23 cellular contexts compared by ENCODE assay signal in genomic region chr1:114112775-114113174, GRCh38. TPM values are rescaled to one million over a fixed set of nuclear protein-coding genes. Genes with fewer than 3 reads are reported as not detected.
DNase-seq lines count a peak whose midpoint lies in the region; ATAC-seq and TF ChIP-seq lines count a peak whose summit lies in the region.
"Had no signal": no experiment of that assay in that cellular context is flagged by ENCODE, and none has a peak within 500 bp of the region (broad histone marks: within the 10 kb centered on the region; RNA-seq: fewer than 3 reads in every experiment).

No MANE protein-coding gene starts in this region.

- H3K36me3 Mint-ChIP-seq in endodermal cell (ENCODE audit: low read depth) (peaks cover 2% of the 10 kb centered on the region), nephron progenitor cell (ENCODE audit: low read depth) (peaks cover 32% of the 10 kb centered on the region)

- H3K9me3 ChIP-seq in BLaER1 treated with 17β-estradiol and CSF1 and Interleukin-3, amounts not matched to agents 10 nM and 100 nM (replicated peaks in 1 of 11): no peaks in the 10 kb centered on the region
- H3K9me3 ChIP-seq in endodermal cell (ENCODE audit: control insufficient read depth, low read length): no peaks in the 10 kb centered on the region

- H3K27me3 ChIP-seq in BLaER1 treated with 17β-estradiol and CSF1 and Interleukin-3, amounts not matched to agents 10 nM and 100 nM: no peaks in the 10 kb centered on the region
- peaks cover 100% of the 10 kb centered on the region for H3K27me3 ChIP-seq in endodermal cell (ENCODE audit: control insufficient read depth, insufficient read depth, low read length, poor library complexity, severe bottlenecking)

- no peak for TF ChIP-seq CTCF in endodermal cell (conservative IDR thresholded peaks at IDR 0.05)
- no peak for TF ChIP-seq CTCF in nephron progenitor cell (IDR thresholded peaks at IDR 0.05)

- H3K4me1 ChIP-seq in BLaER1 treated with 17β-estradiol and CSF1 and Interleukin-3, amounts not matched to agents 10 nM and 100 nM: peaks cover 44 to 100% (median 73%) of the 10 kb centered on the region in 10 experiments
- no peaks in the 10 kb centered on the region for H3K4me1 ChIP-seq in endodermal cell (ENCODE audit: control insufficient read depth, insufficient read depth, low read length)

- peak overlapping the region; percentile 77 to 95 (median 84) for H3K4me2 ChIP-seq in BLaER1 treated with 17β-estradiol and CSF1 and Interleukin-3, amounts not matched to agents 10 nM and 100 nM
- H3K4me2 ChIP-seq: GM23338 had no signal

- DNase-seq in M059J (ENCODE audit: low read depth) (peak; percentile 87), endodermal cell (peak; percentile 74), nephron progenitor cell (no peak), NCI-H146 (lab: John Stamatoyannopoulos, UW) (no peak), foreskin melanocyte (no peak)
- DNase-seq in activated effector memory CD4-positive, alpha-beta T cell treated with anti-CD3 and anti-CD28 coated beads, Interleukin-2, amount 50 U/mL, for 16 hours: no peak
- DNase-seq: DMS 273 treated with DMSO at 0.1 percent for 48 hours, DND-41, GDM1, NCI-H1105, NCI-H1694, NCI-H2081 treated with DMSO at 0.1 percent for 48 hours, NCI-H510A treated with DMSO at 0.1 percent for 48 hours, NCI-H774, OCI-M1, RPMI8226, SIG-M5 had no signal

- no peak overlapping the region for H3K4me3 Mint-ChIP-seq in endodermal cell
- H3K4me3 Mint-ChIP-seq in nephron progenitor cell: peak overlapping the region; percentile 15
- H3K4me3 Mint-ChIP-seq: GM23338 had no signal

- H3K36me3 ChIP-seq in BLaER1 treated with 17β-estradiol and CSF1 and Interleukin-3, amounts not matched to agents 10 nM and 100 nM: no peaks in the 10 kb centered on the region
- H3K36me3 ChIP-seq in endodermal cell (ENCODE audit: control insufficient read depth, insufficient read depth, low read length): no peaks in the 10 kb centered on the region

- no peak overlapping the region for H3K27ac Mint-ChIP-seq in endodermal cell
- no peak overlapping the region for H3K27ac Mint-ChIP-seq in nephron progenitor cell

- H3K4me1 Mint-ChIP-seq in endodermal cell (peaks cover 25% of the 10 kb centered on the region), nephron progenitor cell (peaks cover 66% of the 10 kb centered on the region)

- no peak for ATAC-seq in HG03565 (IDR thresholded peaks at IDR 0.05; ENCODE audit: unreplicated experiment)
- ATAC-seq: GM23338, HCT116, K562 had no signal

- H3K27me3 Mint-ChIP-seq in endodermal cell (ENCODE audit: insufficient read depth) (peaks cover 100% of the 10 kb centered on the region), nephron progenitor cell (ENCODE audit: low read depth, poor library complexity) (peaks cover 6% of the 10 kb centered on the region)

- peak overlapping the region in 2 of 10 experiments; percentile 2 to 45; a peak in 3 of 20 replicates for H3K4me3 ChIP-seq in BLaER1 treated with 17β-estradiol and CSF1 and Interleukin-3, amounts not matched to agents 10 nM and 100 nM
- H3K4me3 ChIP-seq in endodermal cell (ENCODE audit: low read length): no peak overlapping the region
- H3K4me3 ChIP-seq: GM23338, K562 had no signal

- peak overlapping the region; percentile 3 to 94 (median 77); a peak in 20 of 22 replicates for H3K27ac ChIP-seq in BLaER1 treated with 17β-estradiol and CSF1 and Interleukin-3, amounts not matched to agents 10 nM and 100 nM
- H3K27ac ChIP-seq in endodermal cell (ENCODE audit: low read depth, low read length): no peak overlapping the region
- H3K27ac ChIP-seq: C4-2B had no signal

- no peaks in the 10 kb centered on the region for H4K20me1 ChIP-seq in BLaER1 treated with 17β-estradiol and CSF1 and Interleukin-3, amounts not matched to agents 10 nM and 100 nM

- peak overlapping the region in 7 of 11 experiments; percentile 31 to 81 (median 74); a peak in 10 of 22 replicates for H3K9ac ChIP-seq in BLaER1 treated with 17β-estradiol and CSF1 and Interleukin-3, amounts not matched to agents 10 nM and 100 nM
- no peak overlapping the region for H3K9ac ChIP-seq in endodermal cell (ENCODE audit: extremely low read depth, low read length, poor library complexity, severe bottlenecking)

- H3K9me3 Mint-ChIP-seq in endodermal cell: no peaks in the 10 kb centered on the region
- H3K9me3 Mint-ChIP-seq in nephron progenitor cell: no peaks in the 10 kb centered on the region
- H3K9me3 Mint-ChIP-seq: GM23338 had no signal

- 56 to 68% methylated on average over 4 of the region's 4 CpGs for WGBS in endodermal cell (ENCODE audit: insufficient coverage in 1 of 2, insufficient read length in 1 of 2), 2 experiments

RNA-seq across cellular contexts. Expression of gene SYT6, which starts 40.9 kb away (rescaled TPM):
- not detected in 2 replicates for total RNA-seq in M059J (2014; rRNA removed; shearing (Covaris generic))
- 1 to 10 TPM; 1.3 to 4.4 TPM for total RNA-seq in endodermal cell
- 6.0 TPM for polyA plus RNA-seq in endodermal cell (2013, experiment 1 of 2)
- 2.4 TPM for polyA plus RNA-seq in endodermal cell (2013, experiment 2 of 2)
- total RNA-seq: K562 had no signal

Comparison
In these comparisons a context has a peak if more than half of its experiments do, and no peak if none do; other contexts are left out.
1. DNase-seq: peak in M059J (single experiment) and endodermal cell (single experiment); none in nephron progenitor cell (single experiment), activated effector memory CD4-positive, alpha-beta T cell treated with anti-CD3 and anti-CD28 coated beads, Interleukin-2, amount 50 U/mL, for 16 hours (single experiment), NCI-H146 (single experiment) and foreskin melanocyte (single experiment).